In the genomic region with DNA sequence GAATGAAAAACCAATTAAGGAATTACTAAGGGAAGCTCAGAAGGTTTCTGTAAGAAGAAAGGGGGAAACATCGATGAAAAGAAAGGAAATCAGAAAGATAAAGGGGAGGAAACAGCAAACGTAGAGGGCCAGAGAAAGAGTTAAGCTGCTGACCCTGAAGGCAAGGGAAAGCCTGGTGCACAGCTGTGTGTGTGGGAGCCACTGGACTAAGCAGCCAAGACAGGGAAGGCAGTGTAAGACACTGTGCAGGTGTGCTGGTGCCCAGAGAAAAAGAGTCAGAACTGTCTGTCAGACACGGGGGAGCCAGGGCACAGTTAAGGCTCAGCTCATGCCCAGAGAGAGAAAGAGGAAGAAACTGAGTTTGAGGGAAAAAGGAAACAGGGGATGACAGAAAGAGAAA, we compare ENCODE assay signal across 16 cellular contexts.
DNase-seq lines count a peak whose midpoint lies in the region; ATAC-seq and TF ChIP-seq lines count a peak whose summit lies in the region.
"Had no signal": no experiment of that assay in that cellular context is flagged by ENCODE, and none has a peak within 500 bp of the region (broad histone marks: within the 10 kb centered on the region; RNA-seq: fewer than 3 reads in every experiment).

No MANE protein-coding gene starts in this region.

- DNase-seq in left ventricle myocardium superior (no peak), Right ventricle myocardium inferior (ENCODE audit: missing footprints) (no peak), WTC11 (ENCODE audit: low spot score) (no peak), iPS-NIHi11 (ENCODE audit: low spot score) (peak; percentile 19), type B pancreatic cell (ENCODE audit: extremely low spot score, unreplicated experiment) (no peak), HPDE6-E6E7 (ENCODE audit: extremely low spot score) (no peak), NCI-H128 (lab: John Stamatoyannopoulos, UW; ENCODE audit: unreplicated experiment) (no peak)
- DNase-seq in stimulated activated CD4-positive, alpha-beta T cell treated with anti-CD3 and anti-CD28 coated beads, Interleukin-2, amount 100 ng/mL, for 48 hours: no peak
- DNase-seq: activated effector memory CD4-positive, alpha-beta T cell treated with anti-CD3 and anti-CD28 coated beads, Interleukin-2, amount 50 U/mL, for 16 hours; colonic mucosa; head of caudate nucleus; NCI-H1105 treated with DMSO at 0.1 percent for 48 hours; NCI-H226; psoas muscle; stimulated activated CD4-positive, alpha-beta T cell treated with anti-CD3 and anti-CD28 coated beads, Interleukin-12 subunit alpha, Interleukin-12 subunit beta, amount 100 ng/mL, for 4 hours had no signal

- CTCF ChIA-PET in WTC11 (lab: Charles Lee): interaction anchor here (0.6 to 3.5 kb wide), 2 partner anchors 35 to 127 kb away, joined by 4 to 26 read pairs; a partner anchor contains a TSS

- H3K4me1 Mint-ChIP-seq in WTC11 (peaks cover 44% of the 10 kb centered on the region), type B pancreatic cell (ENCODE audit: unreplicated experiment) (peaks cover 21% of the 10 kb centered on the region)

- intact Hi-C loops in left ventricle myocardium superior (cut with micrococcal nuclease) (no loop called here), Right ventricle myocardium inferior (cut with DNase I) (no loop called here)

- TF ChIP-seq CTCF in WTC11 (IDR thresholded peaks at IDR 0.05) (no peak), type B pancreatic cell (conservative IDR thresholded peaks at IDR 0.05) (no peak)

- H3K4me3 Mint-ChIP-seq in WTC11 (no peak overlapping the region), type B pancreatic cell (no peak overlapping the region)

- H3K27me3 Mint-ChIP-seq in WTC11 (ENCODE audit: low read depth) (no peaks in the 10 kb centered on the region), type B pancreatic cell (no peaks in the 10 kb centered on the region)

- ATAC-seq in left ventricle myocardium superior (peak; percentile 35), Right ventricle myocardium inferior (no peak), WTC11 (peak; percentile 62)
- ATAC-seq: K562, psoas muscle had no signal

- H3K9me3 Mint-ChIP-seq in WTC11 (no peaks in the 10 kb centered on the region), type B pancreatic cell (no peaks in the 10 kb centered on the region)

- no peaks in the 10 kb centered on the region for H3K36me3 Mint-ChIP-seq in WTC11
- peaks cover 17% of the 10 kb centered on the region for H3K36me3 Mint-ChIP-seq in type B pancreatic cell

- POLR2A ChIA-PET in WTC11 (lab: Charles Lee): no interaction called here

- H3K27ac Mint-ChIP-seq in WTC11: peak overlapping the region; percentile 91
- H3K27ac Mint-ChIP-seq in type B pancreatic cell: peak overlapping the region; percentile 0

TF ChIP-seq in WTC11, 78 proteins besides CTCF, POLR2A, EP300 and RAD21:
- TF ChIP-seq NR2C2 (CRISPR knock-in tag; IDR thresholded peaks at IDR 0.05) (no peak), RORB (CRISPR knock-in tag; IDR thresholded peaks at IDR 0.05) (no peak), HMGA2 (CRISPR knock-in tag; IDR thresholded peaks at IDR 0.05) (no peak), ETV6 (CRISPR knock-in tag; IDR thresholded peaks at IDR 0.05) (0 out of 2 replicates have a peak, but pooled peaks have one; percentile 56), CBFB (CRISPR knock-in tag; IDR thresholded peaks at IDR 0.05; ENCODE audit: low read depth) (no peak)
- TF ChIP-seq, protein P1, sequence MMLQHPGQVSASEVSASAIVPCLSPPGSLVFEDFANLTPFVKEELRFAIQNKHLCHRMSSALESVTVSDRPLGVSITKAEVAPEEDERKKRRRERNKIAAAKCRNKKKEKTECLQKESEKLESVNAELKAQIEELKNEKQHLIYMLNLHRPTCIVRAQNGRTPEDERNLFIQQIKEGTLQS (CRISPR knock-in tag; conservative IDR thresholded peaks at IDR 0.05): no peak
- TF ChIP-seq, protein P2, sequence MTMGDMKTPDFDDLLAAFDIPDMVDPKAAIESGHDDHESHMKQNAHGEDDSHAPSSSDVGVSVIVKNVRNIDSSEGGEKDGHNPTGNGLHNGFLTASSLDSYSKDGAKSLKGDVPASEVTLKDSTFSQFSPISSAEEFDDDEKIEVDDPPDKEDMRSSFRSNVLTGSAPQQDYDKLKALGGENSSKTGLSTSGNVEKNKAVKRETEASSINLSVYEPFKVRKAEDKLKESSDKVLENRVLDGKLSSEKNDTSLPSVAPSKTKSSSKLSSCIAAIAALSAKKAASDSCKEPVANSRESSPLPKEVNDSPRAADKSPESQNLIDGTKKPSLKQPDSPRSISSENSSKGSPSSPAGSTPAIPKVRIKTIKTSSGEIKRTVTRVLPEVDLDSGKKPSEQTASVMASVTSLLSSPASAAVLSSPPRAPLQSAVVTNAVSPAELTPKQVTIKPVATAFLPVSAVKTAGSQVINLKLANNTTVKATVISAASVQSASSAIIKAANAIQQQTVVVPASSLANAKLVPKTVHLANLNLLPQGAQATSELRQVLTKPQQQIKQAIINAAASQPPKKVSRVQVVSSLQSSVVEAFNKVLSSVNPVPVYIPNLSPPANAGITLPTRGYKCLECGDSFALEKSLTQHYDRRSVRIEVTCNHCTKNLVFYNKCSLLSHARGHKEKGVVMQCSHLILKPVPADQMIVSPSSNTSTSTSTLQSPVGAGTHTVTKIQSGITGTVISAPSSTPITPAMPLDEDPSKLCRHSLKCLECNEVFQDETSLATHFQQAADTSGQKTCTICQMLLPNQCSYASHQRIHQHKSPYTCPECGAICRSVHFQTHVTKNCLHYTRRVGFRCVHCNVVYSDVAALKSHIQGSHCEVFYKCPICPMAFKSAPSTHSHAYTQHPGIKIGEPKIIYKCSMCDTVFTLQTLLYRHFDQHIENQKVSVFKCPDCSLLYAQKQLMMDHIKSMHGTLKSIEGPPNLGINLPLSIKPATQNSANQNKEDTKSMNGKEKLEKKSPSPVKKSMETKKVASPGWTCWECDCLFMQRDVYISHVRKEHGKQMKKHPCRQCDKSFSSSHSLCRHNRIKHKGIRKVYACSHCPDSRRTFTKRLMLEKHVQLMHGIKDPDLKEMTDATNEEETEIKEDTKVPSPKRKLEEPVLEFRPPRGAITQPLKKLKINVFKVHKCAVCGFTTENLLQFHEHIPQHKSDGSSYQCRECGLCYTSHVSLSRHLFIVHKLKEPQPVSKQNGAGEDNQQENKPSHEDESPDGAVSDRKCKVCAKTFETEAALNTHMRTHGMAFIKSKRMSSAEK (CRISPR knock-in tag; IDR thresholded peaks at IDR 0.05; ENCODE audit: borderline replicate concordance): no peak
